23 cellular contexts compared by ENCODE assay signal in genomic region chr11:102500829-102501228, GRCh38. TPM values are rescaled to one million over a fixed set of nuclear protein-coding genes. Genes with fewer than 3 reads are reported as not detected.
"Had no signal": no experiment of that assay in that cellular context is flagged by ENCODE, and none has a peak within 500 bp of the region (broad histone marks: within the 10 kb centered on the region; RNA-seq: fewer than 3 reads in every experiment).

No MANE protein-coding gene starts in this region.

- H3K27me3 ChIP-seq: ovary, spleen, suprapubic skin, uterus had no signal

- H3K4me3 ChIP-seq: left ventricle myocardium inferior, lung, ovary, spleen, suprapubic skin, thoracic aorta, tibial artery, uterus had no signal

- ATAC-seq: naive thymus-derived CD4-positive, alpha-beta T cell; natural killer cell treated with Interleukin-12 subunit alpha and Interleukin-12 subunit beta and Interleukin-15 and Interleukin-18, amount 100 ng/mL, for 72 hours; right cardiac atrium; sciatic nerve; stimulated activated effector memory CD8-positive, alpha-beta T cell treated with anti-CD3 and anti-CD28 coated beads, Interleukin-12 subunit alpha, Interleukin-12 subunit beta, amount 100 ng/mL, for 72 hours had no signal

- FAIRE-seq: islet of Langerhans had no signal

- DNase-seq: hypothalamus; immature natural killer cell; kidney; left ventricle myocardium inferior; mesendoderm; naive thymus-derived CD4-positive, alpha-beta T cell; ovary; retina; right cardiac atrium; small intestine; spleen; stimulated activated CD4-positive, alpha-beta T cell treated with anti-CD3 and anti-CD28 coated beads, Interleukin-4, amount 100 ng/mL, for 24 hours; stimulated activated naive CD4-positive, alpha-beta T cell; tibial artery; uterus had no signal

- H3K4me1 ChIP-seq: left ventricle myocardium inferior, suprapubic skin, tibial artery had no signal

- H3K27ac ChIP-seq: left ventricle myocardium inferior, ovary, spleen, suprapubic skin, thoracic aorta, tibial artery had no signal

- H3K36me3 ChIP-seq: left ventricle myocardium inferior, ovary, spleen, suprapubic skin, thoracic aorta, tibial artery, uterus had no signal

RNA-seq across cellular contexts. Expression of gene MMP7, which starts 29.7 kb away (rescaled TPM):
- polyA plus RNA-seq: immature natural killer cell; naive thymus-derived CD4-positive, alpha-beta T cell; neural cell; right cardiac atrium had no signal
